ENCODE assay signal across 1 cellular context in the genomic region with DNA sequence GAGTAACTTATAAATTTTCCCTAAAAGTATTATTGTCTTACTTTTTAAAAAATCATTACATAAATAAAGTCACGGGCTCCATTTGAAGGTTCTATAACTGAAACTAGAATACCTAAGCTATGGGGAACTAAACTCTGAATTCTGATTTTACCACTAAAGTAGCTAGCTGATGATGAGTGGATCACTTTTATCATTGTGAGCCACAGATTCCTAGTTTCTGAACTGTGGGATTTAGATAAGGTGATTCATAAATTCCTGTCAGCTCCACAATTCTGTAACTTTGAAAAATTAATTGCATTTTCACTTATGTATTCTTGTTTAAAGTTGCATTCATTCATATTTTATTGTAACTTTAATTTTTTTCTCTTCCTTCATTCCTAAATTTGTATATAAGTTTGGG.
TF ChIP-seq lines count a peak whose summit lies in the region.

No MANE protein-coding gene starts in this region.

TF ChIP-seq in HEK293T, 16 proteins besides CTCF, POLR2A, EP300 and RAD21 (continued from another document):
- TF ChIP-seq BHLHE40 (IDR thresholded peaks at IDR 0.05; ENCODE audit: borderline replicate concordance): no peak
- TF ChIP-seq ARNT (IDR thresholded peaks at IDR 0.05): no peak
- TF ChIP-seq FOXM1 (IDR thresholded peaks at IDR 0.05; ENCODE audit: borderline replicate concordance): no peak
- TF ChIP-seq HDGF (IDR thresholded peaks at IDR 0.05; ENCODE audit: borderline replicate concordance): no peak
- TF ChIP-seq TARDBP (IDR thresholded peaks at IDR 0.05): no peak
- TF ChIP-seq SP1 (IDR thresholded peaks at IDR 0.05): no peak
- TF ChIP-seq L3MBTL2 (conservative IDR thresholded peaks at IDR 0.05): no peak
- TF ChIP-seq, protein P1, sequence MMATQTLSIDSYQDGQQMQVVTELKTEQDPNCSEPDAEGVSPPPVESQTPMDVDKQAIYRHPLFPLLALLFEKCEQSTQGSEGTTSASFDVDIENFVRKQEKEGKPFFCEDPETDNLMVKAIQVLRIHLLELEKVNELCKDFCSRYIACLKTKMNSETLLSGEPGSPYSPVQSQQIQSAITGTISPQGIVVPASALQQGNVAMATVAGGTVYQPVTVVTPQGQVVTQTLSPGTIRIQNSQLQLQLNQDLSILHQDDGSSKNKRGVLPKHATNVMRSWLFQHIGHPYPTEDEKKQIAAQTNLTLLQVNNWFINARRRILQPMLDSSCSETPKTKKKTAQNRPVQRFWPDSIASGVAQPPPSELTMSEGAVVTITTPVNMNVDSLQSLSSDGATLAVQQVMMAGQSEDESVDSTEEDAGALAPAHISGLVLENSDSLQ (IDR thresholded peaks at IDR 0.05): no peak
- TF ChIP-seq SUZ12 (IDR thresholded peaks at IDR 0.05): no peak
